Comparison of ENCODE assay signal across 23 cellular contexts in the genomic region with DNA sequence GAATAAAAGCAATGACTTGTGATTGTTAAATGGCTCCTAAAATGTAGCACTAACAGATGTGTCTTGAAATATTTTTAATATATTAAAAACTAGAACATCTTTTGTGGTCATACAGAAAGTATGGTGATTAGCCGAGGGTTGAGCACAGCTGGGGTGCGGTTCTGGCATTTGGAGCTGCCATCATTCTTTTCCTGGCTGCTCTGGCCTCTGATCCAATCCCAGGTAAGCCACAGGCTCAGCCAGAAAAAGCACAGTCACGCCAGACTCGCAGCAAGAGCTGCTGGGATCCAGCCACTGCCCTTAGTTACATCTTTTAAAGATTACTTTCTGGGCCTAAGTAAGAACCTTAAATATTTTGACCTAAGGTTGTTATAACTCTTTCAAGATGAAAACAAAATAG.
DNase-seq lines count a peak whose midpoint lies in the region; ATAC-seq, FAIRE-seq and TF ChIP-seq lines count a peak whose summit lies in the region.
"Had no signal": no experiment of that assay in that cellular context is flagged by ENCODE, and none has a peak within 500 bp of the region (broad histone marks: within the 10 kb centered on the region; RNA-seq: fewer than 3 reads in every experiment).

No MANE protein-coding gene starts in this region.

- H3K9ac ChIP-seq in K562 (ENCODE audit: insufficient read depth in 1 of 2, low read depth in 2 of 2, low read length in 2 of 2) = no peak overlapping the region
- no peak overlapping the region for H3K9ac ChIP-seq in skeletal muscle tissue (ENCODE audit: low read depth in 1 of 3, low read length in 3 of 3)
- H3K9ac ChIP-seq in mesenchymal stem cell (ENCODE audit: low read length) = no peak overlapping the region

- POLR2A ChIA-PET in K562 (lab: Yijun Ruan, JAX) = no interaction called here

- no TSS peak for BruUV-seq in K562 (replicated peaks; lab: Mats Ljungman, UMichigan)

- CTCF ChIA-PET in K562 (lab: Yijun Ruan, JAX; ENCODE audit: low intra/inter-chr PET ratio) = no interaction called here

- no peak overlapping the region for H2BK5ac ChIP-seq in mesenchymal stem cell (ENCODE audit: low read depth, low read length, poor library complexity, severe bottlenecking)

- in situ Hi-C loops in K562 (cut with MboI) (no loop called here), HAP-1 (cut with MboI; ENCODE audit: low sequenced_read_pairs) (no loop called here)

- H2AK5ac ChIP-seq in mesenchymal stem cell (ENCODE audit: low read length, severe bottlenecking) = no peak overlapping the region

- no peaks in the 10 kb centered on the region for H3K79me1 ChIP-seq in mesenchymal stem cell (replicated peaks; ENCODE audit: low read length, poor library complexity, severe bottlenecking)

- TF ChIP-seq CTCF in K562 (IDR thresholded peaks at IDR 0.05 in 2 of 3, conservative IDR thresholded peaks at IDR 0.05 in 1 of 3; ENCODE audit: insufficient read depth in 2 of 3, low read depth in 1 of 3, low read length in 3 of 3) = no peak

- H3K23ac ChIP-seq in mesenchymal stem cell (ENCODE audit: low read length in 2 of 2) = no peak overlapping the region

- intact Hi-C loops in K562 (cut with micrococcal nuclease) = no loop called here
- intact Hi-C loops in posterior vena cava (cut with DNase I) = no loop called here

- no peak for FAIRE-seq in K562 (lab: Jason Lieb, UNC)
- FAIRE-seq: HTR-8/SVneo had no signal

- H2BK15ac ChIP-seq in mesenchymal stem cell (ENCODE audit: low read depth, poor library complexity, severe bottlenecking) = no peak overlapping the region

- no peaks in the 10 kb centered on the region for H3K36me3 ChIP-seq in K562 (ENCODE audit: control insufficient read depth, insufficient read depth, low read length)
- no peaks in the 10 kb centered on the region for H3K36me3 ChIP-seq in skeletal muscle tissue (ENCODE audit: control insufficient read depth in 3 of 3, insufficient read depth in 3 of 3, low read length in 3 of 3)
- H3K36me3 ChIP-seq in mesenchymal stem cell (ENCODE audit: control insufficient read depth in 1 of 2, insufficient read depth in 2 of 2, low read depth in 1 of 2, low read length in 2 of 2) = peaks cover 0 to 49% of the 10 kb centered on the region in 2 experiments
- peaks cover 11% of the 10 kb centered on the region for H3K36me3 ChIP-seq in HAP-1 (replicated peaks)

- no peak overlapping the region for H2AFZ ChIP-seq in K562 (ENCODE audit: low read depth, low read length)
- no peak overlapping the region for H2AFZ ChIP-seq in mesenchymal stem cell (ENCODE audit: low read depth, low read length)

- H3K4me2 ChIP-seq in K562 (ENCODE audit: insufficient read depth, low read length) = no peak overlapping the region
- H3K4me2 ChIP-seq in mesenchymal stem cell (ENCODE audit: low read length, poor library complexity, severe bottlenecking) = no peak overlapping the region

- H3K27me3 Mint-ChIP-seq in T-helper 2 cell treated with Interferon-gamma antibody and Interleukin-4, amounts not matched to agents 5 μg/mL and 100 μg/mL, for 36 hours (ENCODE audit: low read depth) = no peaks in the 10 kb centered on the region
- peaks cover 6 to 15% (median 9%) of the 10 kb centered on the region in 3 donors for H3K27me3 Mint-ChIP-seq in immature natural killer cell (ENCODE audit: low read depth in 3 of 3)

- TF ChIP-seq POLR2A in K562 (conservative IDR thresholded peaks at IDR 0.05) = no peak

- H3K36me3 Mint-ChIP-seq in T-helper 2 cell treated with Interferon-gamma antibody and Interleukin-4, amounts not matched to agents 5 μg/mL and 100 μg/mL, for 36 hours (ENCODE audit: low read depth) = peaks cover 73% of the 10 kb centered on the region
- peaks cover 48 to 68% (median 59%) of the 10 kb centered on the region in 3 donors for H3K36me3 Mint-ChIP-seq in immature natural killer cell

- 2% methylated on average over 4 of the region's 4 CpGs for WGBS in K562 (ENCODE audit: insufficient coverage, low coverage, missing lambda C conversion rate)
- 90% methylated on average over 4 of the region's 4 CpGs for WGBS in mesenchymal stem cell

- H3K4me3 ChIP-seq in K562 (no peak overlapping the region), skeletal muscle tissue (ENCODE audit: low read length in 3 of 3) (no peak overlapping the region), mesenchymal stem cell (ENCODE audit: insufficient read depth in 1 of 2, low read depth in 1 of 2, low read length in 2 of 2) (no peak overlapping the region), HAP-1 (no peak overlapping the region)

- no peak overlapping the region for H2BK12ac ChIP-seq in mesenchymal stem cell (ENCODE audit: low read length in 2 of 2)

- H2BK120ac ChIP-seq in mesenchymal stem cell (ENCODE audit: low read depth, low read length) = no peak overlapping the region

- peaks cover 45% of the 10 kb centered on the region for H3K4me1 Mint-ChIP-seq in T-helper 2 cell treated with Interferon-gamma antibody and Interleukin-4, amounts not matched to agents 5 μg/mL and 100 μg/mL, for 36 hours (ENCODE audit: low read depth)
- H3K4me1 Mint-ChIP-seq in immature natural killer cell = peaks cover 71 to 74% of the 10 kb centered on the region in 2 donors

- H4K20me1 ChIP-seq in K562 (replicated peaks; ENCODE audit: control insufficient read depth, insufficient read depth, low read length) = no peaks in the 10 kb centered on the region

- no peak for TF ChIP-seq EP300 in K562 (IDR thresholded peaks at IDR 0.05; ENCODE audit: low read length)

- H3K14ac ChIP-seq in mesenchymal stem cell (ENCODE audit: low read length in 2 of 2) = no peak overlapping the region

- H3K27me3 ChIP-seq in K562 (ENCODE audit: control insufficient read depth in 2 of 2, insufficient read depth in 2 of 2, low read length in 2 of 2) = peaks cover 0 to 12% of the 10 kb centered on the region in 2 experiments; a peak in 3 of 5 replicates
- H3K27me3 ChIP-seq in skeletal muscle tissue (ENCODE audit: control insufficient read depth in 3 of 3, insufficient read depth in 3 of 3, low read length in 3 of 3) = no peaks in the 10 kb centered on the region
- H3K27me3 ChIP-seq in mesenchymal stem cell (ENCODE audit: control insufficient read depth in 1 of 2, insufficient read depth in 1 of 2, low read length in 2 of 2) = no peaks in the 10 kb centered on the region
- no peaks in the 10 kb centered on the region for H3K27me3 ChIP-seq in HAP-1 (ENCODE audit: low read depth)

- ATAC-seq in K562 = peak; percentile 62; the same call in 1 of the 3 replicates
- ATAC-seq: PC-3 had no signal

- H3K9me1 ChIP-seq in K562 (ENCODE audit: control insufficient read depth, insufficient read depth, low read length) = no peaks in the 10 kb centered on the region

- H3K79me2 ChIP-seq in K562 (ENCODE audit: control insufficient read depth, insufficient read depth, low read length) = no peaks in the 10 kb centered on the region

- H4K8ac ChIP-seq in mesenchymal stem cell (ENCODE audit: low read length) = no peak overlapping the region

- DNase-seq in T-helper 2 cell treated with Interferon-gamma antibody and Interleukin-4, amounts not matched to agents 5 μg/mL and 100 μg/mL, for 36 hours (ENCODE audit: low spot score) = no peak
- no peak for DNase-seq in T-helper 2 cell
- no peak for DNase-seq in K562 (ENCODE audit: extremely low read depth in 1 of 4, low spot score in 3 of 4)
- no peak for DNase-seq in immature natural killer cell
- no peak for DNase-seq in mesenchymal stem cell
- DNase-seq in posterior vena cava (ENCODE audit: low spot score) = no peak
- no peak for DNase-seq in HAP-1 (ENCODE audit: low spot score in 2 of 2)
- DNase-seq: AML-193, DND-41, GDM1, H7, IMR-90, Karpas-422, NCI-H1417 treated with DMSO at 0.1 percent for 48 hours, NCI-H187 treated with DMSO at 0.1 percent for 48 hours, NCI-H226, NCI-H524, PC-3, RPMI8226 had no signal

- peaks cover 29% of the 10 kb centered on the region for H3K9me3 Mint-ChIP-seq in T-helper 2 cell treated with Interferon-gamma antibody and Interleukin-4, amounts not matched to agents 5 μg/mL and 100 μg/mL, for 36 hours
- H3K9me3 Mint-ChIP-seq in immature natural killer cell = no peaks in the 10 kb centered on the region

- no peak overlapping the region for H3K18ac ChIP-seq in mesenchymal stem cell (ENCODE audit: low read depth in 1 of 2, low read length in 2 of 2)

- H4K91ac ChIP-seq in mesenchymal stem cell (ENCODE audit: low read length) = no peak overlapping the region

- no peak overlapping the region for H3K4ac ChIP-seq in mesenchymal stem cell (ENCODE audit: low read depth in 1 of 2, low read length in 2 of 2)

- no peak for TF ChIP-seq RAD21 in K562 (CRISPR knock-in tag; conservative IDR thresholded peaks at IDR 0.05 in 1 of 2, IDR thresholded peaks at IDR 0.05 in 1 of 2)

- H3K4me3 Mint-ChIP-seq in T-helper 2 cell treated with Interferon-gamma antibody and Interleukin-4, amounts not matched to agents 5 μg/mL and 100 μg/mL, for 36 hours = no peak overlapping the region
- H3K4me3 Mint-ChIP-seq in immature natural killer cell = peak overlapping the region in 3 of 5 donors; percentile 28 to 48 (median 41)
- H3K4me3 Mint-ChIP-seq: CD14-positive monocyte had no signal

- H3K4me1 ChIP-seq in K562 (replicated peaks in 1 of 2; ENCODE audit: control insufficient read depth in 2 of 2, insufficient read depth in 2 of 2, low read length in 2 of 2) (no peaks in the 10 kb centered on the region; a peak in 1 of 5 replicates), skeletal muscle tissue (ENCODE audit: control insufficient read depth in 3 of 3, insufficient read depth in 3 of 3, low read length in 3 of 3) (peaks cover 10 to 32% (median 21%) of the 10 kb centered on the region in 3 donors), mesenchymal stem cell (ENCODE audit: control insufficient read depth, insufficient read depth, low read depth, low read length) (no peaks in the 10 kb centered on the region), HAP-1 (no peaks in the 10 kb centered on the region)

- H3K27ac Mint-ChIP-seq in T-helper 2 cell treated with Interferon-gamma antibody and Interleukin-4, amounts not matched to agents 5 μg/mL and 100 μg/mL, for 36 hours = peak overlapping the region; percentile 27
- H3K27ac Mint-ChIP-seq in immature natural killer cell = peak overlapping the region; percentile 56 to 87 (median 74)

- H3K27ac ChIP-seq in K562 (ENCODE audit: extremely low read depth, low read depth, low read length) (no peak overlapping the region), skeletal muscle tissue (ENCODE audit: low read depth, low read length) (peak overlapping the region; percentile 16), mesenchymal stem cell (ENCODE audit: low read length, poor library complexity, severe bottlenecking) (no peak overlapping the region)
- H3K27ac ChIP-seq: 22Rv1 had no signal

- H3K9me3 ChIP-seq in K562 (replicated peaks; ENCODE audit: control insufficient read depth, insufficient read depth, low read depth, low read length) (no peaks in the 10 kb centered on the region), skeletal muscle tissue (ENCODE audit: control insufficient read depth in 3 of 3, low read length in 3 of 3) (no peaks in the 10 kb centered on the region), mesenchymal stem cell (ENCODE audit: control insufficient read depth, low read length) (peaks cover 8% of the 10 kb centered on the region), HAP-1 (no peaks in the 10 kb centered on the region)

TF ChIP-seq in K562, 482 proteins besides CTCF, POLR2A, EP300 and RAD21 (continues in another document):
- peak; percentile 67 for TF ChIP-seq MAFG (tag; conservative IDR thresholded peaks at IDR 0.05)
- TF ChIP-seq SNRNP70 (optimal IDR thresholded peaks at IDR 0.05; ENCODE audit: low read depth, low read length) = no peak
- TF ChIP-seq NFE2 (IDR thresholded peaks at IDR 0.05; ENCODE audit: low read depth) = peak; percentile 65
